Comparison of ENCODE assay signal across 18 cellular contexts in genomic region chr11:17162376-17162775, GRCh38. TPM values are rescaled to one million over a fixed set of nuclear protein-coding genes. Genes with fewer than 3 reads are reported as not detected.
DNase-seq lines count a peak whose midpoint lies in the region; ATAC-seq and TF ChIP-seq lines count a peak whose summit lies in the region.
"Had no signal": no experiment of that assay in that cellular context is flagged by ENCODE, and none has a peak within 500 bp of the region (broad histone marks: within the 10 kb centered on the region; RNA-seq: fewer than 3 reads in every experiment).

No MANE protein-coding gene starts in this region.

- H3K9me3 Mint-ChIP-seq in activated CD4-positive, alpha-beta memory T cell treated with anti-CD3 and anti-CD28 coated beads for 36 hours = no peaks in the 10 kb centered on the region
- H3K9me3 Mint-ChIP-seq in activated CD4-positive, alpha-beta memory T cell treated with anti-CD3 and anti-CD28 coated beads, Interleukin-2, amount 10 ng/mL, durations not matched to agents 7 days and 5 days = no peaks in the 10 kb centered on the region
- H3K9me3 Mint-ChIP-seq in effector memory CD8-positive, alpha-beta T cell = no peaks in the 10 kb centered on the region

- H3K27ac ChIP-seq in OCI-LY1 (ENCODE audit: low read depth, low read length, poor library complexity, severe bottlenecking) (peak overlapping the region; percentile 60), spleen (peak overlapping the region; percentile 23 to 85 (median 78)), ascending aorta (no peak overlapping the region), body of pancreas (no peak overlapping the region)
- H3K27ac ChIP-seq: tibial artery had no signal

- POLR2A ChIA-PET in activated CD4-positive, alpha-beta memory T cell treated with anti-CD3 and anti-CD28 coated beads for 36 hours (lab: Charles Lee) = interaction anchor here (1.1 kb wide), 1 partner anchor 15 kb away, joined by 3 read pairs; no protein-coding TSS in a partner anchor
- POLR2A ChIA-PET in activated CD4-positive, alpha-beta memory T cell treated with anti-CD3 and anti-CD28 coated beads, Interleukin-2, amount 10 ng/mL, durations not matched to agents 7 days and 5 days (lab: Charles Lee) = interaction anchor here (1.0 to 2.2 kb wide), 2 partner anchors 46 to 84 kb away, joined by 3 to 6 read pairs; partner anchors contain the start of gene PIK3C2A

- H3K4me1 Mint-ChIP-seq in activated CD4-positive, alpha-beta memory T cell treated with anti-CD3 and anti-CD28 coated beads for 36 hours (ENCODE audit: low read depth) = peaks cover 39% of the 10 kb centered on the region
- peaks cover 37% of the 10 kb centered on the region for H3K4me1 Mint-ChIP-seq in activated CD4-positive, alpha-beta memory T cell treated with anti-CD3 and anti-CD28 coated beads, Interleukin-2, amount 10 ng/mL, durations not matched to agents 7 days and 5 days
- peaks cover 33 to 49% of the 10 kb centered on the region in 2 donors for H3K4me1 Mint-ChIP-seq in effector memory CD8-positive, alpha-beta T cell (ENCODE audit: low read depth in 2 of 2)

- H3K36me3 Mint-ChIP-seq in activated CD4-positive, alpha-beta memory T cell treated with anti-CD3 and anti-CD28 coated beads for 36 hours = no peaks in the 10 kb centered on the region
- peaks cover 8% of the 10 kb centered on the region for H3K36me3 Mint-ChIP-seq in activated CD4-positive, alpha-beta memory T cell treated with anti-CD3 and anti-CD28 coated beads, Interleukin-2, amount 10 ng/mL, durations not matched to agents 7 days and 5 days (ENCODE audit: low read depth)
- peaks cover 1% of the 10 kb centered on the region for H3K36me3 Mint-ChIP-seq in effector memory CD8-positive, alpha-beta T cell (ENCODE audit: insufficient read depth)

- H3K9me3 ChIP-seq in OCI-LY1 (ENCODE audit: low read length) (no peaks in the 10 kb centered on the region), spleen (no peaks in the 10 kb centered on the region), ascending aorta (no peaks in the 10 kb centered on the region), body of pancreas (no peaks in the 10 kb centered on the region)
- H3K9me3 ChIP-seq: tibial artery had no signal

- DNase-seq in activated CD4-positive, alpha-beta memory T cell treated with anti-CD3 and anti-CD28 coated beads for 36 hours = no peak
- DNase-seq in activated CD4-positive, alpha-beta memory T cell treated with anti-CD3 and anti-CD28 coated beads, Interleukin-2, amount 10 ng/mL, durations not matched to agents 7 days and 5 days = no peak
- DNase-seq in effector memory CD8-positive, alpha-beta T cell = no peak
- DNase-seq in spleen (no peak), ascending aorta (ENCODE audit: low spot score in 2 of 2) (no peak), body of pancreas (no peak), NCI-H1930 (lab: John Stamatoyannopoulos, UW) (no peak)
- DNase-seq: activated CD4-positive, alpha-beta T cell treated with anti-CD3 and anti-CD28 coated beads, Interleukin-2, amount 50 U/mL, for 48 hours; central memory CD4-positive, alpha-beta T cell; hypothalamus; Karpas-422; NCI-H1105 treated with DMSO at 0.1 percent for 48 hours; NCI-H2107; NCI-H524 treated with DMSO at 0.1 percent for 48 hours; SHP77; stimulated activated CD4-positive, alpha-beta T cell treated with anti-CD3 and anti-CD28 coated beads, Interleukin-12 subunit alpha, Interleukin-12 subunit beta, amount 100 ng/mL, for 4 hours; tibial artery had no signal

- H3K36me3 ChIP-seq in OCI-LY1 (ENCODE audit: insufficient read depth, low read length) (no peaks in the 10 kb centered on the region), spleen (peaks cover 0 to 8% (median 0%) of the 10 kb centered on the region in 6 donors), ascending aorta (peaks cover 0 to 4% of the 10 kb centered on the region in 2 donors), body of pancreas (replicated peaks in 1 of 2; ENCODE audit: insufficient read depth in 1 of 2, low read depth in 2 of 2) (no peaks in the 10 kb centered on the region)

- H3F3A ChIP-seq in OCI-LY1 (ENCODE audit: insufficient read depth, low read length) = no peaks in the 10 kb centered on the region

- no peak for TF ChIP-seq CTCF in OCI-LY1 (IDR thresholded peaks at IDR 0.05; ENCODE audit: low read length)
- no peak for TF ChIP-seq CTCF in spleen (IDR thresholded peaks at IDR 0.05 in 8 of 11, conservative IDR thresholded peaks at IDR 0.05 in 3 of 11)
- TF ChIP-seq CTCF in ascending aorta (IDR thresholded peaks at IDR 0.05) = no peak
- TF ChIP-seq CTCF in body of pancreas (IDR thresholded peaks at IDR 0.05) = no peak

- no peak overlapping the region for H3K9ac ChIP-seq in OCI-LY1 (ENCODE audit: low read length)

- H3K4me3 ChIP-seq in OCI-LY1 (ENCODE audit: low read depth, low read length, poor library complexity, severe bottlenecking) (no peak overlapping the region), spleen (no peak overlapping the region), ascending aorta (no peak overlapping the region), body of pancreas (no peak overlapping the region)
- H3K4me3 ChIP-seq: tibial artery had no signal

- peaks cover 33% of the 10 kb centered on the region for H3K79me2 ChIP-seq in OCI-LY1 (ENCODE audit: insufficient read depth, low read length)

- H3K27me3 Mint-ChIP-seq in activated CD4-positive, alpha-beta memory T cell treated with anti-CD3 and anti-CD28 coated beads for 36 hours = no peaks in the 10 kb centered on the region
- no peaks in the 10 kb centered on the region for H3K27me3 Mint-ChIP-seq in activated CD4-positive, alpha-beta memory T cell treated with anti-CD3 and anti-CD28 coated beads, Interleukin-2, amount 10 ng/mL, durations not matched to agents 7 days and 5 days
- H3K27me3 Mint-ChIP-seq in effector memory CD8-positive, alpha-beta T cell = no peaks in the 10 kb centered on the region

- H3K4me2 ChIP-seq in OCI-LY1 (ENCODE audit: low read length) = no peak overlapping the region

- intact Hi-C loops in activated CD4-positive, alpha-beta memory T cell treated with anti-CD3 and anti-CD28 coated beads for 36 hours (cut with micrococcal nuclease) = loop anchor here (5.0 kb wide), 1 partner anchor 45 kb away; the partner anchor contains the start of gene PIK3C2A
- intact Hi-C loops in spleen (cut with DNase I; ENCODE audit: low total_unique reads) = no loop called here
- intact Hi-C loops in ascending aorta (cut with DNase I) = no loop called here
- intact Hi-C loops in body of pancreas (cut with DNase I) = no loop called here

- TF ChIP-seq POLR2A in spleen (IDR thresholded peaks at IDR 0.05) = no peak
- no peak for TF ChIP-seq POLR2A in body of pancreas (IDR thresholded peaks at IDR 0.05)

- WGBS in spleen, 5 donors = 60 to 69% (median 61%) methylated on average over 2 of the region's 2 CpGs
- 70 to 79% methylated on average over 2 of the region's 2 CpGs for WGBS in body of pancreas, 2 donors

- H3K9me2 ChIP-seq in OCI-LY1 (ENCODE audit: low read depth, low read length) = no peaks in the 10 kb centered on the region

- CTCF ChIA-PET in activated CD4-positive, alpha-beta memory T cell treated with anti-CD3 and anti-CD28 coated beads for 36 hours (lab: Charles Lee) = no interaction called here
- CTCF ChIA-PET in activated CD4-positive, alpha-beta memory T cell treated with anti-CD3 and anti-CD28 coated beads, Interleukin-2, amount 10 ng/mL, durations not matched to agents 7 days and 5 days (lab: Charles Lee) = no interaction called here

- H3K27me3 ChIP-seq in OCI-LY1 (ENCODE audit: insufficient read depth, low read length) = no peaks in the 10 kb centered on the region
- H3K27me3 ChIP-seq in spleen (replicated peaks in 1 of 7) = no peaks in the 10 kb centered on the region
- H3K27me3 ChIP-seq in ascending aorta = no peaks in the 10 kb centered on the region
- H3K27me3 ChIP-seq in body of pancreas = no peaks in the 10 kb centered on the region
- H3K27me3 ChIP-seq: tibial artery had no signal

- H4K20me1 ChIP-seq in OCI-LY1 (ENCODE audit: insufficient read depth, low read length) = no peaks in the 10 kb centered on the region

- ATAC-seq in effector memory CD8-positive, alpha-beta T cell (replicated peaks) = no peak
- ATAC-seq in body of pancreas = no peak

- H3K4me1 ChIP-seq in OCI-LY1 (ENCODE audit: insufficient read depth, low read length, severe bottlenecking) (peaks cover 37% of the 10 kb centered on the region), spleen (peaks cover 44 to 96% (median 71%) of the 10 kb centered on the region in 6 donors), ascending aorta (peaks cover 0 to 24% of the 10 kb centered on the region in 2 donors), body of pancreas (peaks cover 41% of the 10 kb centered on the region)

- H2AFZ ChIP-seq in OCI-LY1 (ENCODE audit: low read length) = no peak overlapping the region

- peak overlapping the region; percentile 34 for H3K27ac Mint-ChIP-seq in activated CD4-positive, alpha-beta memory T cell treated with anti-CD3 and anti-CD28 coated beads for 36 hours
- H3K27ac Mint-ChIP-seq in activated CD4-positive, alpha-beta memory T cell treated with anti-CD3 and anti-CD28 coated beads, Interleukin-2, amount 10 ng/mL, durations not matched to agents 7 days and 5 days = no peak overlapping the region
- H3K27ac Mint-ChIP-seq in effector memory CD8-positive, alpha-beta T cell = peak overlapping the region; percentile 47 to 67

- no peak overlapping the region for H3K4me3 Mint-ChIP-seq in activated CD4-positive, alpha-beta memory T cell treated with anti-CD3 and anti-CD28 coated beads for 36 hours
- no peak overlapping the region for H3K4me3 Mint-ChIP-seq in activated CD4-positive, alpha-beta memory T cell treated with anti-CD3 and anti-CD28 coated beads, Interleukin-2, amount 10 ng/mL, durations not matched to agents 7 days and 5 days
- peak overlapping the region in 1 of 2 donors; percentile 46 for H3K4me3 Mint-ChIP-seq in effector memory CD8-positive, alpha-beta T cell

RNA-seq across cellular contexts. Expression of gene PIK3C2A, which starts 45.4 kb away (rescaled TPM):
- total RNA-seq in activated CD4-positive, alpha-beta memory T cell treated with anti-CD3 and anti-CD28 coated beads for 36 hours = 10 to 100 TPM; 21.2 to 21.7 TPM
- total RNA-seq in activated CD4-positive, alpha-beta memory T cell treated with anti-CD3 and anti-CD28 coated beads, Interleukin-2, amount 10 ng/mL, durations not matched to agents 7 days and 5 days = 10 to 100 TPM; 23.7 to 24.9 TPM
- total RNA-seq in spleen (10 to 100 TPM; 45.2 to 79.3 (median 69.8) TPM), ascending aorta (56.6 TPM), body of pancreas (10 to 100 TPM; 21.4 to 40.0 TPM)
- polyA plus RNA-seq in spleen = 1 to 10 TPM; 6.1 to 8.9 (median 6.1) TPM

Comparison
In these comparisons a context has a peak if more than half of its experiments do, and no peak if none do; other contexts are left out.
1. H3K27ac ChIP-seq: peak in OCI-LY1 (single experiment) and spleen (8 of 8); none in ascending aorta (0 of 2) and body of pancreas (0 of 4).